ENCODE assay signal across 25 cellular contexts in genomic region chr9:18294229-18294628, GRCh38.
"Had no signal": no experiment of that assay in that cellular context is flagged by ENCODE, and none has a peak within 500 bp of the region (broad histone marks: within the 10 kb centered on the region; RNA-seq: fewer than 3 reads in every experiment).

No MANE protein-coding gene starts in this region.

- DNase-seq: activated CD4-positive, alpha-beta T cell treated with anti-CD3 and anti-CD28 coated beads for 48 hours; activated CD4-positive, alpha-beta T cell treated with anti-CD3 and anti-CD28 coated beads, Interleukin-2, amount 50 U/mL, for 4 hours; activated CD4-positive, CD25-positive, alpha-beta regulatory T cell treated with anti-CD3 and anti-CD28 coated beads, Interleukin-2, amount 50 U/mL, for 72 hours; activated CD8-positive, alpha-beta memory T cell treated with anti-CD3 and anti-CD28 coated beads, Interleukin-2, amount 10 ng/mL, durations not matched to agents 7 days and 5 days; activated effector memory CD4-positive, alpha-beta T cell treated with anti-CD3 and anti-CD28 coated beads, Interleukin-2, amount 50 U/mL, for 16 hours; activated naive CD4-positive, alpha-beta T cell treated with Interleukin-2 at 50 U/mL for 16 hours; activated naive CD8-positive, alpha-beta T cell treated with anti-CD3 and anti-CD28 coated beads, Interleukin-2, amount 50 U/mL, for 24 hours; activated T-cell treated with anti-CD3 and anti-CD28 coated beads, Interleukin-2, amount 50 U/mL, for 24 hours; amniotic stem cell; NCI-H1092; NCI-H1436; NCI-H187; NCI-H2081; NCI-H2171 treated with DMSO at 0.1 percent for 48 hours; NCI-H226; NCI-H526; NCI-H82; Peyer's patch; SHP77 treated with DMSO at 0.1 percent for 48 hours; T-helper 17 cell; T-helper 9 cell had no signal

- H3K27ac ChIP-seq: ascending aorta, KMS-11, Peyer's patch had no signal

- H3K4me3 ChIP-seq: ascending aorta, Peyer's patch had no signal

- H3K27me3 ChIP-seq: ascending aorta, Peyer's patch had no signal

- ATAC-seq: activated CD8-positive, alpha-beta memory T cell treated with anti-CD3 and anti-CD28 coated beads, Interleukin-2, amount 10 ng/mL, durations not matched to agents 7 days and 5 days; activated naive CD4-positive, alpha-beta T cell treated with anti-CD3 and anti-CD28 coated beads, Interleukin-2, amount 50 U/mL, for 72 hours; activated naive CD8-positive, alpha-beta T cell treated with anti-CD3 and anti-CD28 coated beads, Interleukin-2, amount 50 U/mL, for 24 hours; T-helper 17 cell; WTC11 had no signal

- H3K36me3 ChIP-seq: ascending aorta, Peyer's patch had no signal

- H3K4me1 ChIP-seq: Peyer's patch had no signal

- H3K9me3 ChIP-seq: ascending aorta, Peyer's patch had no signal

- H3K4me2 ChIP-seq: KMS-11 had no signal

- H3K9ac ChIP-seq: KMS-11 had no signal
